8 cellular contexts compared by ENCODE assay signal in the genomic region with DNA sequence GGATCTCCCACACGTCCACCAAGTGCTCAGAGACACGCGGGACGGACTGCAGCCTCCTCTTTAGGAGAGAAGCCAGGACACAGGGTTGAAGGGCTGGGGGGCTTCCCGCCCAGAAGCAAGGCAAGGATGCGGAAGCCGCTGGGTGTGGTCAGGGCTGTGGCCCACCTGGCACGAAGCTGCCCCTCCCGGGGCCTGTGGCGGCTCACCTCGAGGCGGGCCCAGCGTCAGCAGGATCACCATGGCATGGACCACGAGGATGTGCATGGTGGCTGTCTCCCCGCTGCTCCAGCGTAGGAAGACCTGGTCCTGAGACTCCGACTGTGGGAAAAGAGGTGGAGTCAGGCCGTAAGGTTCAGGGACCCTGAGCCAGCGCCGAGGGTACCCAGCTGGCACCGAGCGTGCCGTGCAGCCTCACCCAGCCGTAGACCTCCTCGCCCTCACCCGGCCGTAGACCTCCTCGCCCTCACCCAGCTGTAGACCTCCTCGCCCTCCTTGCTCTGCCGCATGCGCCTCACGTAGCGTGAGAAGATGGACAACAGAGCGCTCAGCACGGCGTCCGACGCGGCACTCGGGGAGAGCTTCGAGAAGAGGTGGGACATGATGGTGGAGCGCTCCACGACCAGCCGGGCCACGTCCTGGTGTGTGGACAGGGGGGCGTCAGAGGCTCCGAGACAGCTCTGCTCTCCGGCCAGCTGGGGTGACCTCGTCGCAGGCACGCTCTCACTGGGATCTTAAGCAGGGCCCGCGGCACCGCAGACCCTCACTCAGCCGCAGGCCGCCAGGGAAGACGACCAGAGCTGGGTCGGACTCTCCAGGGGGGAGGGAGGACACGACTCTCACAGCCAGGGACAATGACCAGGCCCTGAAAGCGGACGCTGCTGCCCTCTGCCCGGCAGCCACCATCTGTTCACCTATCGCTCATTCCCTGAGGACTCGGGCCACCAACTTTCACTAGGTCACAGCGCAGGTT.
"Had no signal": no experiment of that assay in that cellular context is flagged by ENCODE, and none has a peak within 500 bp of the region (broad histone marks: within the 10 kb centered on the region; RNA-seq: fewer than 3 reads in every experiment).

No MANE protein-coding gene starts in this region.

- H3K9me3 Mint-ChIP-seq: H9 had no signal

- FAIRE-seq: HTR-8/SVneo had no signal

- H3K27ac Mint-ChIP-seq: H9 had no signal

- H2AFZ ChIP-seq: GM23248 had no signal

- H3K27ac ChIP-seq: GM23248, KMS-11 had no signal

- H3K4me3 ChIP-seq: GM23248 had no signal

- DNase-seq: GM23248, GOT3, H9, HCEC 1CT, IMR-90, KBM-7 had no signal

- H3K9ac ChIP-seq: GM23248, KMS-11 had no signal

- H3K4me1 Mint-ChIP-seq: H9 had no signal

- H3K4me3 Mint-ChIP-seq: H9 had no signal

- H3K4me2 ChIP-seq: KMS-11 had no signal
